21 cellular contexts compared by ENCODE assay signal in genomic region chr1:68036946-68037345, GRCh38. TPM values are rescaled to one million over a fixed set of nuclear protein-coding genes. Genes with fewer than 3 reads are reported as not detected.
DNase-seq lines count a peak whose midpoint lies in the region; ATAC-seq, FAIRE-seq and TF ChIP-seq lines count a peak whose summit lies in the region.
"Had no signal": no experiment of that assay in that cellular context is flagged by ENCODE, and none has a peak within 500 bp of the region (broad histone marks: within the 10 kb centered on the region; RNA-seq: fewer than 3 reads in every experiment).

No MANE protein-coding gene starts in this region.

- H3K56ac ChIP-seq in IMR-90 (ENCODE audit: extremely low read depth, insufficient read depth, low read length): no peak overlapping the region

- H2AFZ ChIP-seq in IMR-90 (replicated peaks; ENCODE audit: low read length, poor library complexity): no peak overlapping the region

- no peak overlapping the region for H2BK120ac ChIP-seq in IMR-90 (ENCODE audit: low read depth, low read length)

- TF ChIP-seq CTCF in IMR-90 (conservative IDR thresholded peaks at IDR 0.05; ENCODE audit: low read depth, low read length) (no peak), lower leg skin (IDR thresholded peaks at IDR 0.05) (no peak)
- TF ChIP-seq CTCF in CD4-positive, alpha-beta T cell (IDR thresholded peaks at IDR 0.05): no peak

- intact Hi-C loops in IMR-90 (cut with micrococcal nuclease) (no loop called here), lower leg skin (cut with DNase I; ENCODE audit: low total_unique reads) (no loop called here)
- intact Hi-C loops in CD4-positive, alpha-beta T cell (cut with DNase I, micrococcal nuclease): no loop called here

- POLR2A ChIA-PET in IMR-90 (lab: Charles Lee; ENCODE audit: unreplicated experiment): no interaction called here
- POLR2A ChIA-PET in CD4-positive, alpha-beta T cell (lab: Charles Lee): no interaction called here

- no peak overlapping the region for H4K8ac ChIP-seq in IMR-90 (ENCODE audit: low read depth in 2 of 2, low read length in 2 of 2)

- no peaks in the 10 kb centered on the region for H3K36me3 Mint-ChIP-seq in CD4-positive, alpha-beta T cell (ENCODE audit: low read depth)
- H3K36me3 Mint-ChIP-seq: CD14-positive monocyte; CD4-positive, CD25-positive, alpha-beta regulatory T cell; CD8-positive, alpha-beta T cell had no signal

- H2BK15ac ChIP-seq in IMR-90 (ENCODE audit: low read depth, low read length): no peak overlapping the region

- no peak overlapping the region for H2AK9ac ChIP-seq in IMR-90 (replicated peaks; ENCODE audit: low read depth, low read length, poor library complexity)

- peak; percentile 38 for FAIRE-seq in H54 (lab: Jason Lieb, UNC)
- FAIRE-seq: D721Med, GM12891, GM19239 had no signal

- H3K4me3 Mint-ChIP-seq in CD4-positive, alpha-beta T cell: no peak overlapping the region
- H3K4me3 Mint-ChIP-seq: CD14-positive monocyte; CD4-positive, CD25-positive, alpha-beta regulatory T cell; CD8-positive, alpha-beta T cell had no signal

- no peaks in the 10 kb centered on the region for H3K36me3 ChIP-seq in IMR-90 (ENCODE audit: control insufficient read depth, insufficient read depth, low read length)
- H3K36me3 ChIP-seq: BE2C, BLaER1 had no signal

- H3K23ac ChIP-seq in IMR-90 (ENCODE audit: low read depth, low read length): no peak overlapping the region

- no peak overlapping the region for H3K9ac ChIP-seq in IMR-90 (ENCODE audit: low read depth, low read length)
- H3K9ac ChIP-seq: BLaER1 had no signal

- dilution Hi-C loops in IMR-90 (cut with HindIII; ENCODE audit: low sequenced_read_pairs, unreplicated experiment): no loop called here

- no peak overlapping the region for H4K5ac ChIP-seq in IMR-90 (ENCODE audit: low read depth, low read length)

- no peaks in the 10 kb centered on the region for H4K20me1 ChIP-seq in IMR-90 (ENCODE audit: insufficient read depth, low read length)
- H4K20me1 ChIP-seq: BLaER1 had no signal

- no peak overlapping the region for H3K27ac ChIP-seq in IMR-90 (ENCODE audit: insufficient read depth, low read length)
- no peak overlapping the region for H3K27ac ChIP-seq in CD4-positive, alpha-beta T cell (ENCODE audit: low read depth, low read length)
- H3K27ac ChIP-seq: BLaER1 had no signal

- peaks cover 6% of the 10 kb centered on the region for H3K9me3 Mint-ChIP-seq in CD4-positive, alpha-beta T cell

- no peak overlapping the region for H3K14ac ChIP-seq in IMR-90 (replicated peaks; ENCODE audit: low read depth, low read length)

- peaks cover 3% of the 10 kb centered on the region; the same call in 1 of the 2 replicates for H3K9me3 ChIP-seq in IMR-90 (ENCODE audit: control insufficient read depth, insufficient read depth, low read length)
- H3K9me3 ChIP-seq in CD4-positive, alpha-beta T cell (ENCODE audit: control insufficient read depth, low read length): no peaks in the 10 kb centered on the region
- H3K9me3 ChIP-seq: BE2C, Caco-2 had no signal

- CTCF ChIA-PET in IMR-90 (lab: Yijun Ruan, JAX): no interaction called here
- CTCF ChIA-PET in CD4-positive, alpha-beta T cell (lab: Charles Lee): no interaction called here

- no peak overlapping the region for H4K91ac ChIP-seq in IMR-90 (ENCODE audit: insufficient read depth, low read depth, low read length)

- in situ Hi-C loops in IMR-90 (cut with MboI; ENCODE audit: low sequenced_read_pairs): no loop called here

- H3K4me1 ChIP-seq in IMR-90 (ENCODE audit: control insufficient read depth, insufficient read depth, low read length): no peaks in the 10 kb centered on the region
- H3K4me1 ChIP-seq: BE2C, BLaER1, Caco-2 had no signal

- TF ChIP-seq POLR2A in H54 (IDR thresholded peaks at IDR 0.05; ENCODE audit: low read depth, low read length) (no peak), IMR-90 (IDR thresholded peaks at IDR 0.05; ENCODE audit: low read depth, low read length) (no peak), lower leg skin (IDR thresholded peaks at IDR 0.05) (no peak)

- TF ChIP-seq RAD21 in IMR-90 (IDR thresholded peaks at IDR 0.05; ENCODE audit: low read length): no peak

- no TSS peak for BruUV-seq in IMR-90 (replicated peaks; lab: Mats Ljungman, UMichigan)

- H2AK5ac ChIP-seq in IMR-90 (ENCODE audit: low read depth, low read length): no peak overlapping the region

- H3K4ac ChIP-seq in IMR-90 (ENCODE audit: low read depth, low read length): no peak overlapping the region

- no peak overlapping the region for H2BK5ac ChIP-seq in IMR-90 (ENCODE audit: low read depth, low read length, poor library complexity, severe bottlenecking)

- no peaks in the 10 kb centered on the region for H3K79me1 ChIP-seq in IMR-90 (ENCODE audit: low read depth in 1 of 2, low read length in 2 of 2)

- H3K4me2 ChIP-seq in IMR-90 (ENCODE audit: low read depth, low read length): no peak overlapping the region
- H3K4me2 ChIP-seq: BLaER1 had no signal

- no peaks in the 10 kb centered on the region for H3K9me1 ChIP-seq in IMR-90 (ENCODE audit: insufficient read depth, low read length)

- ATAC-seq in IMR-90 (ENCODE audit: low read depth): no peak
- ATAC-seq in CD4-positive, alpha-beta T cell (ENCODE audit: poor library complexity): no peak
- ATAC-seq: CD8-positive, alpha-beta T cell had no signal

- no peaks in the 10 kb centered on the region; the same call in 1 of the 2 replicates for H3K27me3 ChIP-seq in IMR-90 (ENCODE audit: control insufficient read depth, insufficient read depth, low read length)
- H3K27me3 ChIP-seq in CD4-positive, alpha-beta T cell (ENCODE audit: control insufficient read depth, insufficient read depth, low read length): no peaks in the 10 kb centered on the region
- H3K27me3 ChIP-seq: BE2C, BLaER1 had no signal

- WGBS in IMR-90 (ENCODE audit: extremely low coverage in 2 of 2, insufficient read length in 1 of 2), 2 experiments: no CpG with 5 or more reads among the region's 2 CpGs
- 41 to 42% methylated on average over 2 of the region's 2 CpGs for WGBS in lower leg skin, 2 donors

- no peak overlapping the region for H3K27ac Mint-ChIP-seq in CD4-positive, alpha-beta T cell
- H3K27ac Mint-ChIP-seq: CD14-positive monocyte; CD4-positive, CD25-positive, alpha-beta regulatory T cell; CD8-positive, alpha-beta T cell had no signal

- H2BK20ac ChIP-seq in IMR-90 (ENCODE audit: low read depth, low read length): no peak overlapping the region

- H3K18ac ChIP-seq in IMR-90 (ENCODE audit: low read depth, low read length): no peak overlapping the region

- H3K4me3 ChIP-seq in IMR-90 (ENCODE audit: insufficient read depth, low read depth, low read length) (no peak overlapping the region), lower leg skin (ENCODE audit: low read depth, poor library complexity, severe bottlenecking) (no peak overlapping the region)
- H3K4me3 ChIP-seq: BLaER1 had no signal

- no peaks in the 10 kb centered on the region for H3K4me1 Mint-ChIP-seq in CD4-positive, alpha-beta T cell (ENCODE audit: low read depth)
- H3K4me1 Mint-ChIP-seq: CD14-positive monocyte; CD4-positive, CD25-positive, alpha-beta regulatory T cell had no signal

- no peaks in the 10 kb centered on the region for H3K27me3 Mint-ChIP-seq in CD4-positive, alpha-beta T cell
- H3K27me3 Mint-ChIP-seq: CD4-positive, CD25-positive, alpha-beta regulatory T cell had no signal

- DNase-seq in H54 (ENCODE audit: insufficient read length, low spot score) (no peak), IMR-90 (no peak), amniotic epithelial cell (ENCODE audit: low read depth) (peak; percentile 80), T-helper 9 cell (no peak), lower leg skin (ENCODE audit: low spot score in 2 of 2) (no peak)
- no peak for DNase-seq in CD4-positive, alpha-beta T cell
- DNase-seq: 8988T; ACHN; BE2C; C1 segment of cervical spinal cord; Caco-2; Calu3; CD4-positive, CD25-positive, alpha-beta regulatory T cell; CD8-positive, alpha-beta T cell; DMS79 treated with DMSO at 0.1 percent for 48 hours; GF-D8 had no signal

TF ChIP-seq in IMR-90, 13 proteins besides CTCF, POLR2A, EP300 and RAD21:
- TF ChIP-seq BHLHE40 (IDR thresholded peaks at IDR 0.05; ENCODE audit: low read depth, low read length) (no peak), CEBPB (IDR thresholded peaks at IDR 0.05; ENCODE audit: low read depth, low read length) (peak; percentile 64), NFE2L2 (IDR thresholded peaks at IDR 0.05; ENCODE audit: low read depth, low read length) (no peak)

RNA-seq across cellular contexts. Expression of gene DIRAS3, which starts 13.5 kb away (rescaled TPM):
- total RNA-seq in IMR-90 (2012; rRNA removed) (8.3 and 8.6 TPM in 2 replicates), lower leg skin (1 to 10 TPM in 2 of 4 donors, under 1 TPM in 1, not detected in 1; 0.55 to 2.9 (median 1.7) TPM)
- 14.5 and 14.6 TPM in 2 replicates for polyA plus RNA-seq in IMR-90 (2012; rRNA removed)
- polyA plus RNA-seq in IMR-90 (2012; cell fraction: cytosol; rRNA removed): 11.7 and 13.0 TPM in 2 replicates
- 5.9 and 6.8 TPM in 2 replicates for polyA plus RNA-seq in IMR-90 (2012; cell fraction: nucleus; rRNA removed; ENCODE audit: low replicate concordance)
- not detected for total RNA-seq in CD4-positive, alpha-beta T cell
- total RNA-seq: Caco-2; CD4-positive, CD25-positive, alpha-beta regulatory T cell; CD8-positive, alpha-beta T cell had no signal
- polyA plus RNA-seq: CD14-positive monocyte had no signal
